1 cellular context compared by ENCODE assay signal in the genomic region with DNA sequence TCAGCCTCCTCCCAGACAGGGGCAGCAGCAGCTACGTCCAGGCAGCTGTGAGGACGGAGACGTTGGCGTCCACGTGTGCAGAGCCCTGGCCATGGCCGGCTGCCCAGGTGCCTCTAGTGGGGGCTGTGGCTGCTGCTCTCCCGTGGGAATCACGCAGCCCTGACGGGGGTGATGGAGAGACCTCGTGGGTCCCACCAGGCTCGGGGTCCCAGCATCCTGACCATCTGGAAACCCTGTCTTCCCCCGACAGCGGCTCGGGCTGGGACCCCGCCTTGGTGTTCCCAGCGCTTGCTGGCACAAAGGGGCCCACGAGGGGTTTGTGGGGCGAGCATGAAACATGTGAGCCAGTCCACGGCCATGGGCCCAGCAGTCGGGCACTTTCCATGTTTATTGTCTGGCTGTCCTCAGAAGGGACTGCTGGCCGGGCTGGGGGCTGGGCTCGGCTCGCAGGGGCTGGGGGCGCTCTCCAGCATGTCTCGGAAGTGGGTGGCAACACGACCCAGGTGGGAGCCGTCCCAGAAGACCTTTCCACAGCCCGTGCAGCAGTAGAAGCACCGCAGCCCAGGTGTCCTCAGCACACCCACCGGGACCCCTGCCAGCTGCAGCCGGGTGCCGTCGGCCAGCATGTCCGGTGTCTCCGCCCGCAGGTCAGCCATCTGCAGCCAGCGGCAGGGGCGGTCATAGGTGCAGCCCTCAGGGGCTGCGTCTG.
TF ChIP-seq lines count a peak whose summit lies in the region.

No MANE protein-coding gene starts in this region.

TF ChIP-seq in endothelial cell of umbilical vein, 7 proteins besides CTCF, POLR2A, EP300 and RAD21:
- TF ChIP-seq EZH2 (IDR thresholded peaks at IDR 0.05; ENCODE audit: borderline replicate concordance, low read depth, low read length, severe bottlenecking) (no peak), MYC (IDR thresholded peaks at IDR 0.05; ENCODE audit: low read depth, low read length) (no peak), GATA2 (IDR thresholded peaks at IDR 0.05; ENCODE audit: insufficient read depth, insufficient read length, low read depth, low read length) (no peak)
- TF ChIP-seq, protein P1, sequence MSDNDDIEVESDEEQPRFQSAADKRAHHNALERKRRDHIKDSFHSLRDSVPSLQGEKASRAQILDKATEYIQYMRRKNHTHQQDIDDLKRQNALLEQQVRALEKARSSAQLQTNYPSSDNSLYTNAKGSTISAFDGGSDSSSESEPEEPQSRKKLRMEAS (IDR thresholded peaks at IDR 0.05; ENCODE audit: insufficient read depth, insufficient read length) = no peak
